Comparison of ENCODE assay signal across 8 cellular contexts in genomic region chr2:175187378-175187777, GRCh38. TPM values are rescaled to one million over a fixed set of nuclear protein-coding genes. Genes with fewer than 3 reads are reported as not detected.
DNase-seq lines count a peak whose midpoint lies in the region; ATAC-seq, FAIRE-seq and TF ChIP-seq lines count a peak whose summit lies in the region.

No MANE protein-coding gene starts in this region.

- H3K4me3 ChIP-seq in A673 (ENCODE audit: low read depth, low read length, poor library complexity, severe bottlenecking), result no peak overlapping the region

- H3K4me1 Mint-ChIP-seq in activated CD8-positive, alpha-beta T cell treated with anti-CD3 and anti-CD28 coated beads, Interleukin-2, amount 10 ng/mL, durations not matched to agents 7 days and 5 days (ENCODE audit: low read depth), result peaks cover 2% of the 10 kb centered on the region
- H3K4me1 Mint-ChIP-seq in stimulated activated effector memory CD8-positive, alpha-beta T cell treated with anti-CD3 and anti-CD28 coated beads, Interleukin-12 subunit alpha, Interleukin-12 subunit beta, amount 100 ng/mL, for 72 hours, result no peaks in the 10 kb centered on the region

- peak; percentile 44 for TF ChIP-seq CTCF in A673 (conservative IDR thresholded peaks at IDR 0.05; ENCODE audit: low read depth, low read length)

- peaks cover 1% of the 10 kb centered on the region for H3K9me3 Mint-ChIP-seq in activated CD8-positive, alpha-beta T cell treated with anti-CD3 and anti-CD28 coated beads, Interleukin-2, amount 10 ng/mL, durations not matched to agents 7 days and 5 days (ENCODE audit: insufficient read depth)
- H3K9me3 Mint-ChIP-seq in stimulated activated effector memory CD8-positive, alpha-beta T cell treated with anti-CD3 and anti-CD28 coated beads, Interleukin-12 subunit alpha, Interleukin-12 subunit beta, amount 100 ng/mL, for 72 hours, result no peaks in the 10 kb centered on the region

- CTCF ChIA-PET in A673 (lab: Charles Lee), result no interaction called here
- CTCF ChIA-PET in activated CD8-positive, alpha-beta T cell treated with anti-CD3 and anti-CD28 coated beads, Interleukin-2, amount 10 ng/mL, durations not matched to agents 7 days and 5 days (lab: Charles Lee), result interaction anchor here (0.7 to 1.6 kb wide), 6 partner anchors 9 to 157 kb away, joined by 3 to 4 read pairs (median 3); no protein-coding TSS in a partner anchor

- no peak overlapping the region for H3K27ac ChIP-seq in A673 (ENCODE audit: low read depth, low read length, poor library complexity, severe bottlenecking)

- peak; percentile 87 for ATAC-seq in GM18498 (IDR thresholded peaks at IDR 0.05; ENCODE audit: unreplicated experiment)
- ATAC-seq in HG03196 (IDR thresholded peaks at IDR 0.05; ENCODE audit: unreplicated experiment), result peak; percentile 56
- peak; percentile 78 for ATAC-seq in activated CD8-positive, alpha-beta T cell treated with anti-CD3 and anti-CD28 coated beads, Interleukin-2, amount 10 ng/mL, durations not matched to agents 7 days and 5 days
- ATAC-seq in stimulated activated effector memory CD8-positive, alpha-beta T cell treated with anti-CD3 and anti-CD28 coated beads, Interleukin-12 subunit alpha, Interleukin-12 subunit beta, amount 100 ng/mL, for 72 hours, result peak; percentile 55
- no peak for ATAC-seq in GM19397 (IDR thresholded peaks at IDR 0.05; ENCODE audit: unreplicated experiment)

- H3K4me3 Mint-ChIP-seq in activated CD8-positive, alpha-beta T cell treated with anti-CD3 and anti-CD28 coated beads, Interleukin-2, amount 10 ng/mL, durations not matched to agents 7 days and 5 days, result no peak overlapping the region
- no peak overlapping the region for H3K4me3 Mint-ChIP-seq in stimulated activated effector memory CD8-positive, alpha-beta T cell treated with anti-CD3 and anti-CD28 coated beads, Interleukin-12 subunit alpha, Interleukin-12 subunit beta, amount 100 ng/mL, for 72 hours

- DNase-seq in A673 (ENCODE audit: low spot score) (peak; percentile 41), frontal cortex (ENCODE audit: low spot score in 2 of 2) (no peak), NCI-H1436 treated with DMSO at 0.1 percent for 48 hours (lab: John Stamatoyannopoulos, UW) (no peak)
- DNase-seq in activated CD8-positive, alpha-beta T cell treated with anti-CD3 and anti-CD28 coated beads, Interleukin-2, amount 10 ng/mL, durations not matched to agents 7 days and 5 days, result peak; percentile 26
- no peak for DNase-seq in stimulated activated effector memory CD8-positive, alpha-beta T cell treated with anti-CD3 and anti-CD28 coated beads, Interleukin-12 subunit alpha, Interleukin-12 subunit beta, amount 100 ng/mL, for 72 hours (ENCODE audit: low spot score in 2 of 2)

- no peaks in the 10 kb centered on the region for H3K9me3 ChIP-seq in A673 (ENCODE audit: low read depth, low read length, poor library complexity, severe bottlenecking)

- intact Hi-C loops in A673 (cut with micrococcal nuclease; ENCODE audit: unreplicated experiment), result loop anchor here (10.0 kb wide), 1 partner anchor 153 kb away; no protein-coding TSS in a partner anchor

- no peaks in the 10 kb centered on the region for H3K36me3 ChIP-seq in A673 (ENCODE audit: insufficient read depth, low read length, poor library complexity, severe bottlenecking)

- no peaks in the 10 kb centered on the region for H3K4me1 ChIP-seq in A673 (ENCODE audit: insufficient read depth, low read length, poor library complexity, severe bottlenecking)

- peaks cover 1% of the 10 kb centered on the region for H3K36me3 Mint-ChIP-seq in activated CD8-positive, alpha-beta T cell treated with anti-CD3 and anti-CD28 coated beads, Interleukin-2, amount 10 ng/mL, durations not matched to agents 7 days and 5 days (ENCODE audit: low read depth)
- no peaks in the 10 kb centered on the region for H3K36me3 Mint-ChIP-seq in stimulated activated effector memory CD8-positive, alpha-beta T cell treated with anti-CD3 and anti-CD28 coated beads, Interleukin-12 subunit alpha, Interleukin-12 subunit beta, amount 100 ng/mL, for 72 hours

- FAIRE-seq in frontal cortex (lab: Jason Lieb, UNC), result no peak

- BruUV-seq in A673 (replicated peaks; lab: Mats Ljungman, UMichigan), result no TSS peak

- POLR2A ChIA-PET in A673 (lab: Charles Lee; ENCODE audit: low non-redundant PET), result no interaction called here
- POLR2A ChIA-PET in activated CD8-positive, alpha-beta T cell treated with anti-CD3 and anti-CD28 coated beads, Interleukin-2, amount 10 ng/mL, durations not matched to agents 7 days and 5 days (lab: Charles Lee), result no interaction called here

- no peak overlapping the region for H3K27ac Mint-ChIP-seq in activated CD8-positive, alpha-beta T cell treated with anti-CD3 and anti-CD28 coated beads, Interleukin-2, amount 10 ng/mL, durations not matched to agents 7 days and 5 days
- H3K27ac Mint-ChIP-seq in stimulated activated effector memory CD8-positive, alpha-beta T cell treated with anti-CD3 and anti-CD28 coated beads, Interleukin-12 subunit alpha, Interleukin-12 subunit beta, amount 100 ng/mL, for 72 hours, result no peak overlapping the region

- no peaks in the 10 kb centered on the region for H3K27me3 ChIP-seq in A673 (replicated peaks; ENCODE audit: insufficient read depth, low read depth, low read length, poor library complexity)

- H3K27me3 Mint-ChIP-seq in activated CD8-positive, alpha-beta T cell treated with anti-CD3 and anti-CD28 coated beads, Interleukin-2, amount 10 ng/mL, durations not matched to agents 7 days and 5 days (ENCODE audit: low read depth), result peaks cover 19% of the 10 kb centered on the region

RNA-seq across cellular contexts. Expression of gene ATP5MC3, which starts 5.9 kb away (rescaled TPM):
- total RNA-seq in A673 (2021), result 385 and 389 TPM in 2 replicates
- 100 to 1,000 TPM; 293 to 310 TPM for total RNA-seq in activated CD8-positive, alpha-beta T cell treated with anti-CD3 and anti-CD28 coated beads, Interleukin-2, amount 10 ng/mL, durations not matched to agents 7 days and 5 days
- total RNA-seq in frontal cortex, result 64.4 TPM

RNA-seq across cellular contexts. Expression of gene ATF2, which starts 19.4 kb away (rescaled TPM):
- total RNA-seq in A673 (2021) (50.3 and 52.2 TPM in 2 replicates), frontal cortex (141 TPM)
- total RNA-seq in activated CD8-positive, alpha-beta T cell treated with anti-CD3 and anti-CD28 coated beads, Interleukin-2, amount 10 ng/mL, durations not matched to agents 7 days and 5 days, result 10 to 100 TPM; 58.5 to 59.9 TPM

Comparison
In these comparisons a context has a peak if more than half of its experiments do, and no peak if none do; other contexts are left out.
1. DNase-seq: peak in A673 (single experiment) and activated CD8-positive, alpha-beta T cell treated with anti-CD3 and anti-CD28 coated beads, Interleukin-2, amount 10 ng/mL, durations not matched to agents 7 days and 5 days (single experiment); none in stimulated activated effector memory CD8-positive, alpha-beta T cell treated with anti-CD3 and anti-CD28 coated beads, Interleukin-12 subunit alpha, Interleukin-12 subunit beta, amount 100 ng/mL, for 72 hours (0 of 2), frontal cortex (0 of 2) and NCI-H1436 treated with DMSO at 0.1 percent for 48 hours (single experiment).